ENCODE assay signal across 8 cellular contexts in genomic region chr1:244862354-244862698, GRCh38. TPM values are rescaled to one million over a fixed set of nuclear protein-coding genes. Genes with fewer than 3 reads are reported as not detected.
DNase-seq lines count a peak whose midpoint lies in the region; ATAC-seq and TF ChIP-seq lines count a peak whose summit lies in the region.

No MANE protein-coding gene starts in this region.

- peaks cover 81% of the 10 kb centered on the region for H3K79me2 ChIP-seq in OCI-LY3 (ENCODE audit: low read length)

- no peaks in the 10 kb centered on the region for H3K9me3 Mint-ChIP-seq in effector memory CD8-positive, alpha-beta T cell

- no peak overlapping the region for H2BK5ac ChIP-seq in neuronal stem cell (ENCODE audit: low read length)

- H3K23ac ChIP-seq in neuronal stem cell (ENCODE audit: low read depth, low read length, poor library complexity): no peak overlapping the region

- H2BK12ac ChIP-seq in neuronal stem cell (ENCODE audit: low read length): no peak overlapping the region

- H3K9me3 ChIP-seq in OCI-LY3 (ENCODE audit: insufficient read depth, low read length) (no peaks in the 10 kb centered on the region), neuronal stem cell (replicated peaks in 1 of 2; ENCODE audit: control insufficient read depth in 2 of 2, insufficient read depth in 1 of 2, low read depth in 1 of 2, low read length in 2 of 2) (peaks cover 0 to 2% of the 10 kb centered on the region in 2 donors)

- peak overlapping the region; percentile 98 to 100 for H3K27ac Mint-ChIP-seq in effector memory CD8-positive, alpha-beta T cell

- H2AFZ ChIP-seq in OCI-LY3 (ENCODE audit: low read depth, low read length): no peak overlapping the region
- H2AFZ ChIP-seq in neuronal stem cell (ENCODE audit: low read length): no peak overlapping the region

- peak overlapping the region; percentile 83 for H3K4me2 ChIP-seq in OCI-LY3 (ENCODE audit: low read length)
- H3K4me2 ChIP-seq in neuronal stem cell (ENCODE audit: insufficient read depth, low read length, poor library complexity, severe bottlenecking): peak overlapping the region; percentile 63

- H3K18ac ChIP-seq in neuronal stem cell (ENCODE audit: low read length): no peak overlapping the region

- H3K4me3 ChIP-seq in GM12875 (ENCODE audit: low read depth, low read length): peak overlapping the region; percentile 99
- peak overlapping the region; percentile 93 for H3K4me3 ChIP-seq in OCI-LY3 (ENCODE audit: low read length)
- peak overlapping the region; percentile 82 to 99 for H3K4me3 ChIP-seq in neuronal stem cell (ENCODE audit: low read length in 2 of 2)

- H3K79me1 ChIP-seq in neuronal stem cell (ENCODE audit: low read depth, low read length): peaks cover 5% of the 10 kb centered on the region

- no CpG with 5 or more reads among the region's 7 CpGs for WGBS in neuronal stem cell (ENCODE audit: extremely low coverage in 2 of 2, insufficient read length in 2 of 2, insufficient replicate concordance in 1 of 2), 2 donors

- no peak overlapping the region for H3K14ac ChIP-seq in neuronal stem cell (ENCODE audit: low read length)

- H2BK120ac ChIP-seq in neuronal stem cell (ENCODE audit: low read depth, low read length): no peak overlapping the region

- peaks cover 36% of the 10 kb centered on the region for H3K4me1 ChIP-seq in OCI-LY3 (ENCODE audit: low read length)
- peaks cover 7 to 28% of the 10 kb centered on the region in 2 donors for H3K4me1 ChIP-seq in neuronal stem cell (ENCODE audit: control insufficient read depth in 2 of 2, insufficient read depth in 1 of 2, low read depth in 1 of 2, low read length in 2 of 2)

- peaks cover 55% of the 10 kb centered on the region for H4K20me1 ChIP-seq in OCI-LY3 (ENCODE audit: insufficient read depth, low read length)

- ATAC-seq in effector memory CD8-positive, alpha-beta T cell (replicated peaks): peak; percentile 8
- ATAC-seq in GM18907 (IDR thresholded peaks at IDR 0.05; ENCODE audit: unreplicated experiment) (no peak), HG03196 (IDR thresholded peaks at IDR 0.05; ENCODE audit: unreplicated experiment) (no peak)

- H3K4me1 Mint-ChIP-seq in effector memory CD8-positive, alpha-beta T cell (ENCODE audit: low read depth in 2 of 2): peaks cover 35 to 49% of the 10 kb centered on the region in 2 donors

- H3K27me3 ChIP-seq in OCI-LY3 (ENCODE audit: low read depth, low read length): no peaks in the 10 kb centered on the region
- H3K27me3 ChIP-seq in neuronal stem cell (ENCODE audit: control insufficient read depth in 3 of 3, insufficient read depth in 3 of 3, low read depth in 1 of 3, low read length in 3 of 3): no peaks in the 10 kb centered on the region

- no peak overlapping the region for H2BK15ac ChIP-seq in neuronal stem cell (ENCODE audit: low read length)

- no peak overlapping the region for H3K4ac ChIP-seq in neuronal stem cell (ENCODE audit: low read length)

- no peaks in the 10 kb centered on the region for H3K27me3 Mint-ChIP-seq in effector memory CD8-positive, alpha-beta T cell

- no peak for TF ChIP-seq CTCF in GM12875 (IDR thresholded peaks at IDR 0.05; ENCODE audit: borderline replicate concordance, insufficient read depth, low read depth, low read length)
- no peak for TF ChIP-seq CTCF in OCI-LY3 (IDR thresholded peaks at IDR 0.05; ENCODE audit: low read depth, low read length)

- peak overlapping the region; percentile 58 for H3K27ac ChIP-seq in OCI-LY3 (ENCODE audit: low read length)
- peak overlapping the region; percentile 35 for H3K27ac ChIP-seq in neuronal stem cell (replicated peaks; ENCODE audit: low read length)

- DNase-seq in effector memory CD8-positive, alpha-beta T cell: peak in 2 of 3 experiments; percentile 31 to 53
- DNase-seq in neuronal stem cell (ENCODE audit: low spot score): no peak
- DNase-seq in HuH-7.5 (ENCODE audit: low spot score): no peak
- DNase-seq in medulla oblongata (ENCODE audit: extremely low spot score): no peak

- no peak overlapping the region for H4K91ac ChIP-seq in neuronal stem cell (ENCODE audit: low read depth, low read length, poor library complexity)

- H3K4me3 Mint-ChIP-seq in effector memory CD8-positive, alpha-beta T cell: peak overlapping the region; percentile 90 to 97

- peaks cover 63% of the 10 kb centered on the region for H3K36me3 ChIP-seq in OCI-LY3 (replicated peaks; ENCODE audit: low read depth, low read length)
- H3K36me3 ChIP-seq in neuronal stem cell (replicated peaks in 1 of 2; ENCODE audit: control insufficient read depth in 2 of 2, insufficient read depth in 2 of 2, low read length in 2 of 2): peaks cover 16 to 57% of the 10 kb centered on the region in 2 donors

- no peak overlapping the region for H2AK5ac ChIP-seq in neuronal stem cell (ENCODE audit: low read depth, low read length)

- no peak overlapping the region for H4K8ac ChIP-seq in neuronal stem cell (ENCODE audit: low read depth, low read length)

- peaks cover 82% of the 10 kb centered on the region for H3K36me3 Mint-ChIP-seq in effector memory CD8-positive, alpha-beta T cell (ENCODE audit: insufficient read depth)

- peak overlapping the region; percentile 88 for H3K9ac ChIP-seq in OCI-LY3 (ENCODE audit: low read length)
- no peak overlapping the region for H3K9ac ChIP-seq in neuronal stem cell (ENCODE audit: low read depth, low read length, poor library complexity)

RNA-seq across cellular contexts. Expression of gene HNRNPU, which starts 2.0 kb away (rescaled TPM):
- polyA plus RNA-seq in neuronal stem cell (2013, experiment 1 of 2): 302 TPM
- polyA plus RNA-seq in neuronal stem cell (2013, experiment 2 of 2): 312 TPM

RNA-seq across cellular contexts. Expression of gene COX20, which starts 26.9 kb away (rescaled TPM):
- 32.4 TPM for polyA plus RNA-seq in neuronal stem cell (2013, experiment 1 of 2)
- 32.4 TPM for polyA plus RNA-seq in neuronal stem cell (2013, experiment 2 of 2)

Comparison
In these comparisons a context has a peak if more than half of its experiments do, and no peak if none do; other contexts are left out.
1. DNase-seq: peak in effector memory CD8-positive, alpha-beta T cell (2 of 3); none in neuronal stem cell (single experiment), HuH-7.5 (single experiment) and medulla oblongata (single experiment).
2. Peak in every context shown above with its lines, with median percentiles within 50 percentile points of each other: H3K4me3 ChIP-seq.